In the genomic region with DNA sequence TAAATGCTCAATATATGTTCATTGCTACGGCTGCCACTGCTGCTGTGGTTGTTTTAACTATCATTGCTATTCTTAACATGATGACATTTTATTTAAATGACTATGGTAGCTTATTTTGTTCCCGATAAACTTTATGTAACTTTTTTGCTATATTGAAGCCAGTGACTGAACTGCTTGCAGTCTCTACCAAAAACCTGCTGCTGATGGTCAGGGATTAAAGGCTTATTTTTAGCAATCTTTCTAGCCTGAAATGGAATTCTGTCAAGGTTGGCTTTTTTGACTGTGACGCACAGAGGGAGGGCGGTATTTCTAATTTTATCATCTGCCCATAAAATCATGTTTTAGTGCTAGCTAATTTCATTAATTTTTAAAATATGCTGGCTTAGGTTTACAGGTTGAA, we compare ENCODE assay signal across 24 cellular contexts.
"Had no signal": no experiment of that assay in that cellular context is flagged by ENCODE, and none has a peak within 500 bp of the region (broad histone marks: within the 10 kb centered on the region; RNA-seq: fewer than 3 reads in every experiment).

No MANE protein-coding gene starts in this region.

- H3K4me1 ChIP-seq: left lung, lower lobe of right lung, parathyroid adenoma, psoas muscle, thyroid gland, uterus had no signal

- H3K27me3 ChIP-seq: left lung, thyroid gland, uterus had no signal

- ATAC-seq: left colon; left lung; lower lobe of right lung; naive thymus-derived CD8-positive, alpha-beta T cell; right cardiac atrium; sciatic nerve; stimulated activated effector memory CD8-positive, alpha-beta T cell treated with anti-CD3 and anti-CD28 coated beads, Interleukin-12 subunit alpha, Interleukin-12 subunit beta, amount 100 ng/mL, for 72 hours had no signal

- DNase-seq: hypothalamus; immature natural killer cell; kidney; left colon; left lung; lower lobe of right lung; mammary epithelial cell; mesenchymal stem cell; naive thymus-derived CD8-positive, alpha-beta T cell; nucleus accumbens; psoas muscle; right cardiac atrium; stimulated activated CD4-positive, alpha-beta T cell treated with anti-CD3 and anti-CD28 coated beads, Interleukin-12 subunit alpha, Interleukin-12 subunit beta, amount 100 ng/mL, for 4 hours; stimulated activated CD4-positive, alpha-beta T cell treated with anti-CD3 and anti-CD28 coated beads, Interleukin-15, amount 100 ng/mL, for 24 hours; stimulated activated CD4-positive, alpha-beta T cell treated with anti-CD3 and anti-CD28 coated beads, Interleukin-2, amount 100 ng/mL, for 24 hours; stimulated activated CD4-positive, alpha-beta T cell treated with anti-CD3 and anti-CD28 coated beads, Interleukin-4, amount 100 ng/mL, for 24 hours; stimulated activated naive CD4-positive, alpha-beta T cell; thyroid gland; trophoblast cell; uterus had no signal

- H3K4me3 ChIP-seq: left lung, lower lobe of right lung, psoas muscle, skin epidermis, thyroid gland, uterus had no signal

- H3K9me3 ChIP-seq: left lung, lower lobe of right lung, psoas muscle, thyroid gland, uterus had no signal

- H3K27ac ChIP-seq: left lung, lower lobe of right lung, parathyroid adenoma, psoas muscle, skin epidermis, thyroid gland, uterus had no signal

- H3K36me3 ChIP-seq: left lung, lower lobe of right lung, thyroid gland, uterus had no signal
